In the genomic region with DNA sequence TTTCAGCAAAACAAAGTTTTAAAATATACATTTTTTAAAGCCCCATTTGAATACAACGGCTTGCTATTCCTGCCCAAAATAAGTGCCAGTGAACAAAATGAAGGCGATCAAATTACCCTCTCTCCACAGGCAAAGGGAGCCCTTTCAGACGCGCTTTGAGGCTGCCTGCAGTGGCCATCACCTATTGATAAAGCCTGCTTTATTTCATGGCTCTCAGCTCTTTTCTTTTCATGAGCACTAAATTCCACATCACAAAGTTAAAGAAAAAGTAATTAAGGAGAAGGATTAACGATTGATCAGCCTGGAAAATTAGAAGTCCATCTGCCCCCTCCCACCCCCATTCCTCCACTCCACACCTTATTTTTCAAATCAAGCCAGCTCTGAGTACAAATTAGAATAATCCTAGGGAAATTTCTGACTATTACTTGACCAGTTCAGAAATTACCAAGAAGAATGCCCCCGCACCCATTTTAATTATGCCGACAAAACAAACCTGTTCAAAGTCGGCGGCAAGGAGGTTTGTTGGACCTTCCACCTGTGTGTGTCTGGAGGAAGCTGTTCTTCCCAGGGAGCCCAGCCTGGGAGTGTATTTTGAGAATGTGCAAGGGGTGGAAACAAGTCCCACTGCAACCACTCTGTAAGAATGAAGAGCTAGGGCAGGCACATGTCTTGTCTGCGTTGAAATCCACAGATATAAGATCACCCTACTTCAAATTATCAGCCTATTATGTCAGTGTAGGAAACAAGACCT, we compare ENCODE assay signal across 13 cellular contexts.
DNase-seq lines count a peak whose midpoint lies in the region; ATAC-seq and TF ChIP-seq lines count a peak whose summit lies in the region.
"Had no signal": no experiment of that assay in that cellular context is flagged by ENCODE, and none has a peak within 500 bp of the region (broad histone marks: within the 10 kb centered on the region; RNA-seq: fewer than 3 reads in every experiment).

No MANE protein-coding gene starts in this region.

- POLR2A ChIA-PET in WTC11 (lab: Charles Lee): no interaction called here

- H3K23ac ChIP-seq in mesendoderm (ENCODE audit: low read length): no peak overlapping the region

- no peaks in the 10 kb centered on the region for H3F3A ChIP-seq in GM23338 (replicated peaks; ENCODE audit: low read depth)

- no peaks in the 10 kb centered on the region for H3K9me3 Mint-ChIP-seq in GM23338
- H3K9me3 Mint-ChIP-seq in WTC11: no peaks in the 10 kb centered on the region
- H3K9me3 Mint-ChIP-seq in activated T-helper 1 cell treated with anti-CD3 and anti-CD28 coated beads, Interleukin-12 subunit alpha, Interleukin-12 subunit beta, Interleukin-2, Interleukin-4 antibody, amounts not matched to agents 30 ng/mL and 10 ng/mL and 1 ng/mL, durations not matched to agents 14 hours and 24 hours and 36 hours: no peaks in the 10 kb centered on the region

- H3K4me2 ChIP-seq in GM23338 (peak overlapping the region; percentile 22), mesendoderm (ENCODE audit: low read length) (no peak overlapping the region)
- H3K4me2 ChIP-seq: PC-9 had no signal

- H4K5ac ChIP-seq in mesendoderm (ENCODE audit: low read length): no peak overlapping the region

- H3K4me1 ChIP-seq in GM23338 (ENCODE audit: insufficient read depth): peaks cover 36% of the 10 kb centered on the region
- peaks cover 12% of the 10 kb centered on the region for H3K4me1 ChIP-seq in mesendoderm (ENCODE audit: control insufficient read depth, low read depth, low read length)
- H3K4me1 ChIP-seq in right lobe of liver: no peaks in the 10 kb centered on the region
- H3K4me1 ChIP-seq: SJSA1 had no signal

- no CpG with 5 or more reads among the region's 10 CpGs for WGBS in mesendoderm (ENCODE audit: extremely low coverage, insufficient coverage, low lambda C conversion rate)
- WGBS in right lobe of liver (ENCODE audit: insufficient coverage, low coverage, low lambda C conversion rate, missing lambda C conversion rate): 54% methylated on average over 10 of the region's 10 CpGs

- H3K9me2 ChIP-seq in GM23338 (ENCODE audit: insufficient read depth): peaks cover 9% of the 10 kb centered on the region; the same call in 1 of the 2 replicates

- H3K4me3 Mint-ChIP-seq in GM23338 (no peak overlapping the region; the same call in 2 of the 3 replicates), WTC11 (peak overlapping the region; percentile 13; the same call in 1 of the 2 replicates)
- H3K4me3 Mint-ChIP-seq in activated T-helper 1 cell treated with anti-CD3 and anti-CD28 coated beads, Interleukin-12 subunit alpha, Interleukin-12 subunit beta, Interleukin-2, Interleukin-4 antibody, amounts not matched to agents 30 ng/mL and 10 ng/mL and 1 ng/mL, durations not matched to agents 14 hours and 24 hours and 36 hours: no peak overlapping the region

- peak overlapping the region; percentile 70; the same call in 1 of the 2 replicates for H2AFZ ChIP-seq in GM23338
- H2AFZ ChIP-seq: PC-9 had no signal

- no peak for TF ChIP-seq CTCF in GM23338 (conservative IDR thresholded peaks at IDR 0.05; ENCODE audit: low read depth in 2 of 2)
- no peak for TF ChIP-seq CTCF in WTC11 (IDR thresholded peaks at IDR 0.05)
- no peak for TF ChIP-seq CTCF in right lobe of liver (IDR thresholded peaks at IDR 0.05)

- no peak for TF ChIP-seq POLR2A in right lobe of liver (IDR thresholded peaks at IDR 0.05)

- H3K9me3 ChIP-seq in right lobe of liver: no peaks in the 10 kb centered on the region
- H3K9me3 ChIP-seq: HAP-1, SJSA1 had no signal

- H3K27ac ChIP-seq in GM23338 (ENCODE audit: low read depth) (no peak overlapping the region), mesendoderm (ENCODE audit: low read depth, low read length) (no peak overlapping the region), right lobe of liver (no peak overlapping the region)
- H3K27ac ChIP-seq: PC-9, SJSA1 had no signal

- H3K18ac ChIP-seq in mesendoderm (ENCODE audit: low read length): no peak overlapping the region

- no peak overlapping the region for H3K9ac ChIP-seq in mesendoderm (ENCODE audit: low read length)

- H3K36me3 Mint-ChIP-seq in GM23338 (ENCODE audit: low read depth) (no peaks in the 10 kb centered on the region), WTC11 (no peaks in the 10 kb centered on the region)
- H3K36me3 Mint-ChIP-seq in activated T-helper 1 cell treated with anti-CD3 and anti-CD28 coated beads, Interleukin-12 subunit alpha, Interleukin-12 subunit beta, Interleukin-2, Interleukin-4 antibody, amounts not matched to agents 30 ng/mL and 10 ng/mL and 1 ng/mL, durations not matched to agents 14 hours and 24 hours and 36 hours (ENCODE audit: low read depth): no peaks in the 10 kb centered on the region

- H3K4me1 Mint-ChIP-seq in GM23338: peaks cover 30% of the 10 kb centered on the region
- H3K4me1 Mint-ChIP-seq in WTC11: peaks cover 39% of the 10 kb centered on the region
- no peaks in the 10 kb centered on the region for H3K4me1 Mint-ChIP-seq in activated T-helper 1 cell treated with anti-CD3 and anti-CD28 coated beads, Interleukin-12 subunit alpha, Interleukin-12 subunit beta, Interleukin-2, Interleukin-4 antibody, amounts not matched to agents 30 ng/mL and 10 ng/mL and 1 ng/mL, durations not matched to agents 14 hours and 24 hours and 36 hours (ENCODE audit: low read depth)

- intact Hi-C loops in activated T-helper 1 cell treated with anti-CD3 and anti-CD28 coated beads, Interleukin-12 subunit alpha, Interleukin-12 subunit beta, Interleukin-2, Interleukin-4 antibody, amounts not matched to agents 30 ng/mL and 10 ng/mL and 1 ng/mL, durations not matched to agents 14 hours and 24 hours and 36 hours (cut with micrococcal nuclease): no loop called here
- intact Hi-C loops in right lobe of liver (cut with DNase I): no loop called here

- H3K27me3 ChIP-seq in GM23338 (ENCODE audit: insufficient read depth) (no peaks in the 10 kb centered on the region), mesendoderm (ENCODE audit: insufficient read depth, low read length, poor library complexity) (no peaks in the 10 kb centered on the region), right lobe of liver (no peaks in the 10 kb centered on the region)

- H2BK120ac ChIP-seq in mesendoderm (ENCODE audit: low read depth, low read length): no peak overlapping the region

- H4K8ac ChIP-seq in mesendoderm (ENCODE audit: low read depth, low read length): no peak overlapping the region

- peak overlapping the region; percentile 86 for H3K27ac Mint-ChIP-seq in GM23338
- H3K27ac Mint-ChIP-seq in WTC11: no peak overlapping the region
- H3K27ac Mint-ChIP-seq in activated T-helper 1 cell treated with anti-CD3 and anti-CD28 coated beads, Interleukin-12 subunit alpha, Interleukin-12 subunit beta, Interleukin-2, Interleukin-4 antibody, amounts not matched to agents 30 ng/mL and 10 ng/mL and 1 ng/mL, durations not matched to agents 14 hours and 24 hours and 36 hours: no peak overlapping the region

- no peak overlapping the region for H2AK5ac ChIP-seq in mesendoderm (ENCODE audit: low read length)

- H3K27me3 Mint-ChIP-seq in GM23338 (ENCODE audit: insufficient read depth, low read depth, poor library complexity) (peaks cover 1% of the 10 kb centered on the region), WTC11 (ENCODE audit: low read depth) (no peaks in the 10 kb centered on the region)
- H3K27me3 Mint-ChIP-seq in activated T-helper 1 cell treated with anti-CD3 and anti-CD28 coated beads, Interleukin-12 subunit alpha, Interleukin-12 subunit beta, Interleukin-2, Interleukin-4 antibody, amounts not matched to agents 30 ng/mL and 10 ng/mL and 1 ng/mL, durations not matched to agents 14 hours and 24 hours and 36 hours (ENCODE audit: insufficient read depth): no peaks in the 10 kb centered on the region

- H3K4me3 ChIP-seq in GM23338 (no peak overlapping the region), mesendoderm (ENCODE audit: low read length) (no peak overlapping the region), right lobe of liver (no peak overlapping the region)
- H3K4me3 ChIP-seq: HAP-1, PC-9, SJSA1 had no signal

- ATAC-seq in GM23338: peak; percentile 85
- ATAC-seq in WTC11: peak; percentile 67
- ATAC-seq in right lobe of liver: no peak
- no peak for ATAC-seq in activated CD4-positive, CD25-positive, alpha-beta regulatory T cell treated with anti-CD3 and anti-CD28 coated beads, Interleukin-2, amount 50 U/mL, for 24 hours
- no peak for ATAC-seq in HG03571 (IDR thresholded peaks at IDR 0.05; ENCODE audit: unreplicated experiment)

- H3K79me1 ChIP-seq in mesendoderm (ENCODE audit: low read length): no peaks in the 10 kb centered on the region

- DNase-seq in GM23338 (ENCODE audit: low spot score): peak; percentile 37
- peak; percentile 37 for DNase-seq in NCI-H1105 treated with DMSO at 0.1 percent for 48 hours (lab: John Stamatoyannopoulos, UW)
- no peak for DNase-seq in WTC11 (ENCODE audit: low spot score)
- DNase-seq in mesendoderm: peak; percentile 44
- no peak for DNase-seq in activated T-helper 1 cell treated with anti-CD3 and anti-CD28 coated beads, Interleukin-12 subunit alpha, Interleukin-12 subunit beta, Interleukin-2, Interleukin-4 antibody, amounts not matched to agents 30 ng/mL and 10 ng/mL and 1 ng/mL, durations not matched to agents 14 hours and 24 hours and 36 hours (ENCODE audit: low spot score)
- no peak for DNase-seq in right lobe of liver
- DNase-seq: C1 segment of cervical spinal cord, NCI-H1436 treated with DMSO at 0.1 percent for 48 hours, PC-9 had no signal

- no peak overlapping the region for H3K56ac ChIP-seq in mesendoderm (ENCODE audit: low read length)

- no peaks in the 10 kb centered on the region for H4K20me1 ChIP-seq in GM23338 (replicated peaks; ENCODE audit: insufficient read depth)

- H3K79me2 ChIP-seq in GM23338 (replicated peaks; ENCODE audit: insufficient read depth) (no peaks in the 10 kb centered on the region), mesendoderm (ENCODE audit: control insufficient read depth, insufficient read depth, low read length) (no peaks in the 10 kb centered on the region)

- H3K4ac ChIP-seq in mesendoderm (ENCODE audit: low read depth, low read length): no peak overlapping the region

- no peak overlapping the region for H2BK15ac ChIP-seq in mesendoderm (replicated peaks; ENCODE audit: low read depth)

- CTCF ChIA-PET in WTC11 (lab: Charles Lee): interaction anchor here (0.6 to 2.2 kb wide), 6 partner anchors 15 to 330 kb away, joined by 3 to 11 read pairs (median 4); no protein-coding TSS in a partner anchor

- no peaks in the 10 kb centered on the region for H3K36me3 ChIP-seq in GM23338 (ENCODE audit: insufficient read depth)
- H3K36me3 ChIP-seq in mesendoderm (ENCODE audit: control insufficient read depth, insufficient read depth, low read length): no peaks in the 10 kb centered on the region
- H3K36me3 ChIP-seq in right lobe of liver: no peaks in the 10 kb centered on the region
- H3K36me3 ChIP-seq: HAP-1, SJSA1 had no signal

- no peak overlapping the region for H2BK5ac ChIP-seq in mesendoderm (ENCODE audit: low read length)

TF ChIP-seq in GM23338, 12 proteins besides CTCF, POLR2A, EP300 and RAD21 (continues in another document):
- TF ChIP-seq NANOG (IDR thresholded peaks at IDR 0.05; ENCODE audit: borderline replicate concordance) (no peak), ZNF114 (CRISPR knock-in tag; IDR thresholded peaks at IDR 0.05) (no peak), ZNF331 (CRISPR knock-in tag; IDR thresholded peaks at IDR 0.05; ENCODE audit: low read depth) (no peak)

TF ChIP-seq in WTC11, 78 proteins besides CTCF, POLR2A, EP300 and RAD21 (continues in another document):
- TF ChIP-seq PRRX2 (CRISPR knock-in tag; IDR thresholded peaks at IDR 0.05): no peak

Comparison
In these comparisons a context has a peak if more than half of its experiments do, and no peak if none do; other contexts are left out.
1. ATAC-seq: peak in GM23338 (single experiment) and WTC11 (single experiment); none in right lobe of liver (0 of 4), activated CD4-positive, CD25-positive, alpha-beta regulatory T cell treated with anti-CD3 and anti-CD28 coated beads, Interleukin-2, amount 50 U/mL, for 24 hours (0 of 2) and HG03571 (single experiment).
2. DNase-seq: peak in GM23338 (single experiment), NCI-H1105 treated with DMSO at 0.1 percent for 48 hours (single experiment) and mesendoderm (single experiment); none in WTC11 (single experiment), activated T-helper 1 cell treated with anti-CD3 and anti-CD28 coated beads, Interleukin-12 subunit alpha, Interleukin-12 subunit beta, Interleukin-2, Interleukin-4 antibody, amounts not matched to agents 30 ng/mL and 10 ng/mL and 1 ng/mL, durations not matched to agents 14 hours and 24 hours and 36 hours (single experiment) and right lobe of liver (0 of 3).